ENCODE assay signal across 24 cellular contexts in the genomic region with DNA sequence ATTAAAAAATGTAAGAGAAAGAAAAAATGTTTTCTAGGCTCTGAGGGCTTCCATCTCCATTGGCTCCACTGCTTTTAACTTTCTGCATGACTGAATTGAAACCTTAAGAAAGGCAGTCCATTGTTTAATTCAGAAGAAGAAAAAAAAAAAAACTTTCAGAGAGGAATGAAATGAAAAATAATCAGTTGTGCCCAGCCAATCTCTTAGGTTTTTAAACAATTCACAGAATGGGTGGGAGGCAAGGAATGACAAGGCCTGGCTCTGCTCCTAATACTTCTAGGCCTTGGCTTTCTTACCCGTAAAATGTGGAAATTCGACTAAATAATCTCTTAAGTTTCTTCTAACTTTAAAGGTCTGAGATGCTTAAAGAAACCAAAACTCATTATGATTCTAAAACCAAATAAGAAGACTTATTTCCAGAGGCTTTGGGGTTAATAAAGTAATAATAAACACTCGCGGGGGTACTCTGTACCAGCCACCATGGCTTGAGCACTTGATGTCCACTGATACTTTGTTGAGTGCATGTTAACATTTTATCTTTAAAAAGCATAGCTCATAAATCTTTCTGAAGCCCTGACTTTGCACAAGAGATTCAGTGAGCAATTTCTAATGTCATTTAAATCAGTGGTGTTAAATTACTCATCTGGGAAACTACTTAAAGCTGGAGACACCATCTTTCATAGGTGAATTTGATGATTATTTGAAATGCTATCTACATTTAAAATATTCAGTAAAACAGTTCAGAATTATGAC. TPM values are rescaled to one million over a fixed set of nuclear protein-coding genes. Genes with fewer than 3 reads are reported as not detected.
DNase-seq lines count a peak whose midpoint lies in the region; ATAC-seq, FAIRE-seq and TF ChIP-seq lines count a peak whose summit lies in the region.
"Had no signal": no experiment of that assay in that cellular context is flagged by ENCODE, and none has a peak within 500 bp of the region (broad histone marks: within the 10 kb centered on the region; RNA-seq: fewer than 3 reads in every experiment).

No MANE protein-coding gene starts in this region.

- H3K4me2 ChIP-seq in astrocyte (ENCODE audit: low read length) = no peak overlapping the region
- H3K4me2 ChIP-seq: BLaER1 had no signal

- H3K27me3 Mint-ChIP-seq in astrocyte (ENCODE audit: low read depth, unreplicated experiment) = no peaks in the 10 kb centered on the region
- peaks cover 8% of the 10 kb centered on the region for H3K27me3 Mint-ChIP-seq in activated naive CD8-positive, alpha-beta T cell treated with anti-CD3 and anti-CD28 coated beads, Interleukin-2, amount 50 U/mL, for 24 hours

- H3K4me3 Mint-ChIP-seq in astrocyte (ENCODE audit: unreplicated experiment) = no peak overlapping the region
- no peak overlapping the region for H3K4me3 Mint-ChIP-seq in activated naive CD8-positive, alpha-beta T cell treated with anti-CD3 and anti-CD28 coated beads, Interleukin-2, amount 50 U/mL, for 24 hours
- H3K4me3 Mint-ChIP-seq: CD8-positive, alpha-beta memory T cell; IgD-negative memory B cell had no signal

- H3K27ac Mint-ChIP-seq in astrocyte (ENCODE audit: unreplicated experiment) = no peak overlapping the region
- no peak overlapping the region for H3K27ac Mint-ChIP-seq in activated naive CD8-positive, alpha-beta T cell treated with anti-CD3 and anti-CD28 coated beads, Interleukin-2, amount 50 U/mL, for 24 hours
- H3K27ac Mint-ChIP-seq: CD8-positive, alpha-beta memory T cell; IgD-negative memory B cell had no signal

- ATAC-seq in foreskin keratinocyte = peak; percentile 35
- ATAC-seq in sciatic nerve = peak; percentile 53
- no peak for ATAC-seq in activated naive CD8-positive, alpha-beta T cell treated with anti-CD3 and anti-CD28 coated beads, Interleukin-2, amount 50 U/mL, for 24 hours
- no peak for ATAC-seq in HG03097 (IDR thresholded peaks at IDR 0.05; ENCODE audit: low FRiP score, unreplicated experiment)
- ATAC-seq: GM12878, PC-3 had no signal

- intact Hi-C loops in sciatic nerve (cut with DNase I) = no loop called here

- H3K9me3 Mint-ChIP-seq in astrocyte (ENCODE audit: unreplicated experiment) = peaks cover 12% of the 10 kb centered on the region
- H3K9me3 Mint-ChIP-seq in activated naive CD8-positive, alpha-beta T cell treated with anti-CD3 and anti-CD28 coated beads, Interleukin-2, amount 50 U/mL, for 24 hours = peaks cover 12% of the 10 kb centered on the region

- no peak for TF ChIP-seq CTCF in astrocyte (IDR thresholded peaks at IDR 0.05; ENCODE audit: insufficient read depth, low read depth, low read length)
- TF ChIP-seq CTCF in foreskin keratinocyte (conservative IDR thresholded peaks at IDR 0.05) = no peak

- no peak overlapping the region for H3K27ac ChIP-seq in astrocyte (ENCODE audit: low read depth, low read length)
- no peak overlapping the region for H3K27ac ChIP-seq in foreskin keratinocyte
- H3K27ac ChIP-seq: BLaER1, RWPE1, SJCRH30 had no signal

- H3K4me1 ChIP-seq in astrocyte (ENCODE audit: insufficient read depth, low read length) = no peaks in the 10 kb centered on the region
- no peaks in the 10 kb centered on the region for H3K4me1 ChIP-seq in foreskin keratinocyte
- H3K4me1 ChIP-seq: BLaER1, SJCRH30 had no signal

- H3K9ac ChIP-seq in astrocyte (ENCODE audit: low read length) = no peak overlapping the region
- H3K9ac ChIP-seq: BLaER1 had no signal

- DNase-seq in NCI-H2171 treated with DMSO at 0.1 percent for 48 hours (lab: John Stamatoyannopoulos, UW) (peak; percentile 36), NCI-H2171 (lab: John Stamatoyannopoulos, UW) (no peak), astrocyte (ENCODE audit: low read depth) (peak; percentile 54), foreskin keratinocyte (no peak), sciatic nerve (ENCODE audit: low spot score) (no peak)
- DNase-seq in activated naive CD8-positive, alpha-beta T cell treated with anti-CD3 and anti-CD28 coated beads, Interleukin-2, amount 50 U/mL, for 24 hours = no peak
- DNase-seq: CD8-positive, alpha-beta memory T cell; DND-41; GDM1; HCEC 1CT; MV-4-11; NCI-H1436 treated with DMSO at 0.1 percent for 48 hours; NCI-H2081 treated with DMSO at 0.1 percent for 48 hours; NCI-H526 treated with DMSO at 0.1 percent for 48 hours; PC-3; SJCRH30 had no signal

- H3K79me2 ChIP-seq in astrocyte (ENCODE audit: insufficient read depth, low read length) = no peaks in the 10 kb centered on the region

- no peaks in the 10 kb centered on the region for H3K4me1 Mint-ChIP-seq in astrocyte (ENCODE audit: low read depth, unreplicated experiment)
- no peaks in the 10 kb centered on the region for H3K4me1 Mint-ChIP-seq in activated naive CD8-positive, alpha-beta T cell treated with anti-CD3 and anti-CD28 coated beads, Interleukin-2, amount 50 U/mL, for 24 hours
- H3K4me1 Mint-ChIP-seq: CD8-positive, alpha-beta memory T cell; IgD-negative memory B cell had no signal

- H3K27me3 ChIP-seq in astrocyte (ENCODE audit: insufficient read depth, low read length) = no peaks in the 10 kb centered on the region
- H3K27me3 ChIP-seq in foreskin keratinocyte = no peaks in the 10 kb centered on the region
- H3K27me3 ChIP-seq: BLaER1, SJCRH30 had no signal

- peaks cover 2% of the 10 kb centered on the region for H3K36me3 Mint-ChIP-seq in astrocyte (ENCODE audit: low read depth, unreplicated experiment)
- no peaks in the 10 kb centered on the region for H3K36me3 Mint-ChIP-seq in activated naive CD8-positive, alpha-beta T cell treated with anti-CD3 and anti-CD28 coated beads, Interleukin-2, amount 50 U/mL, for 24 hours (ENCODE audit: low read depth)
- H3K36me3 Mint-ChIP-seq: CD8-positive, alpha-beta memory T cell; IgD-negative memory B cell had no signal

- FAIRE-seq in astrocyte (lab: Jason Lieb, UNC) = no peak
- FAIRE-seq: A204.1, D721Med, GM12878, HTR-8/SVneo had no signal

- H4K20me1 ChIP-seq in astrocyte (ENCODE audit: insufficient read depth, low read length) = no peaks in the 10 kb centered on the region
- H4K20me1 ChIP-seq: BLaER1 had no signal

- no peak overlapping the region for H2AFZ ChIP-seq in astrocyte (ENCODE audit: low read depth, low read length)

- H3K9me3 ChIP-seq in astrocyte (ENCODE audit: insufficient read depth, low read depth, low read length) = no peaks in the 10 kb centered on the region

- H3K4me3 ChIP-seq in astrocyte (ENCODE audit: insufficient read depth, low read depth, low read length) = no peak overlapping the region
- H3K4me3 ChIP-seq: BLaER1, GM12878, SJCRH30 had no signal

- no peaks in the 10 kb centered on the region for H3K36me3 ChIP-seq in astrocyte (ENCODE audit: insufficient read depth, low read length)
- H3K36me3 ChIP-seq: BLaER1, SJCRH30 had no signal

RNA-seq across cellular contexts. Expression of gene STON2, which starts 49.6 kb away (rescaled TPM):
- total RNA-seq in astrocyte = 39.7 and 52.9 TPM in 2 replicates
- total RNA-seq in foreskin keratinocyte = 119 and 228 TPM in 2 replicates
- polyA plus RNA-seq in foreskin keratinocyte = 15.9 and 28.9 TPM in 2 replicates
- 54.4 TPM for total RNA-seq in sciatic nerve
- polyA plus RNA-seq: CD8-positive, alpha-beta memory T cell had no signal

Comparison
In these comparisons a context has a peak if more than half of its experiments do, and no peak if none do; other contexts are left out.
1. DNase-seq: peak in NCI-H2171 treated with DMSO at 0.1 percent for 48 hours (single experiment) and astrocyte (single experiment); none in NCI-H2171 (single experiment), foreskin keratinocyte (0 of 2), sciatic nerve (single experiment) and activated naive CD8-positive, alpha-beta T cell treated with anti-CD3 and anti-CD28 coated beads, Interleukin-2, amount 50 U/mL, for 24 hours (single experiment).
2. ATAC-seq: peak in foreskin keratinocyte (single experiment) and sciatic nerve (single experiment); none in activated naive CD8-positive, alpha-beta T cell treated with anti-CD3 and anti-CD28 coated beads, Interleukin-2, amount 50 U/mL, for 24 hours (single experiment) and HG03097 (single experiment).